In genomic region chr3:30686176-30686575, GRCh38 we compare ENCODE assay signal across 25 cellular contexts.
A peak's percentile ranks its signal among the peaks of the same experiment; 100 is the strongest.
DNase-seq lines count a peak whose midpoint lies in the region; ATAC-seq and TF ChIP-seq lines count a peak whose summit lies in the region.
"Had no signal": no experiment of that assay in that cellular context is flagged by ENCODE, and none has a peak within 500 bp of the region (broad histone marks: within the 10 kb centered on the region; RNA-seq: fewer than 3 reads in every experiment).

No MANE protein-coding gene starts in this region.

- H3K9me3 Mint-ChIP-seq in activated T-cell treated with anti-CD3 and anti-CD28 coated beads, Interleukin-2, amount 50 U/mL, for 72 hours = no peaks in the 10 kb centered on the region
- H3K9me3 Mint-ChIP-seq in activated T-helper 1 cell treated with anti-CD3 and anti-CD28 coated beads, Interleukin-12 subunit alpha, Interleukin-12 subunit beta, Interleukin-2, Interleukin-4 antibody, amounts not matched to agents 30 ng/mL and 10 ng/mL and 1 ng/mL, durations not matched to agents 14 hours and 24 hours and 36 hours = no peaks in the 10 kb centered on the region
- H3K9me3 Mint-ChIP-seq in immature natural killer cell = no peaks in the 10 kb centered on the region
- H3K9me3 Mint-ChIP-seq: nephron progenitor cell had no signal

- no peaks in the 10 kb centered on the region for H3K27me3 ChIP-seq in thoracic aorta (replicated peaks; ENCODE audit: insufficient read depth)
- H3K27me3 ChIP-seq: body of pancreas, hepatocyte, SJSA1 had no signal

- H3K4me1 Mint-ChIP-seq in activated T-cell treated with anti-CD3 and anti-CD28 coated beads, Interleukin-2, amount 50 U/mL, for 72 hours (ENCODE audit: low read depth) = peaks cover 97% of the 10 kb centered on the region
- H3K4me1 Mint-ChIP-seq in activated T-helper 1 cell treated with anti-CD3 and anti-CD28 coated beads, Interleukin-12 subunit alpha, Interleukin-12 subunit beta, Interleukin-2, Interleukin-4 antibody, amounts not matched to agents 30 ng/mL and 10 ng/mL and 1 ng/mL, durations not matched to agents 14 hours and 24 hours and 36 hours (ENCODE audit: low read depth) = peaks cover 99% of the 10 kb centered on the region
- peaks cover 87 to 98% of the 10 kb centered on the region in 2 donors for H3K4me1 Mint-ChIP-seq in immature natural killer cell

- H3K27ac Mint-ChIP-seq in activated T-cell treated with anti-CD3 and anti-CD28 coated beads, Interleukin-2, amount 50 U/mL, for 72 hours = peak overlapping the region; percentile 54
- H3K27ac Mint-ChIP-seq in activated T-helper 1 cell treated with anti-CD3 and anti-CD28 coated beads, Interleukin-12 subunit alpha, Interleukin-12 subunit beta, Interleukin-2, Interleukin-4 antibody, amounts not matched to agents 30 ng/mL and 10 ng/mL and 1 ng/mL, durations not matched to agents 14 hours and 24 hours and 36 hours = peak overlapping the region; percentile 20
- peak overlapping the region in 5 of 6 donors; percentile 9 to 73 (median 53) for H3K27ac Mint-ChIP-seq in immature natural killer cell
- H3K27ac Mint-ChIP-seq: nephron progenitor cell had no signal

- peaks cover 23 to 44% of the 10 kb centered on the region in 2 donors for H3K36me3 Mint-ChIP-seq in activated T-cell treated with anti-CD3 and anti-CD28 coated beads, Interleukin-2, amount 50 U/mL, for 72 hours (ENCODE audit: insufficient read depth in 2 of 2)
- peaks cover 81% of the 10 kb centered on the region for H3K36me3 Mint-ChIP-seq in activated T-helper 1 cell treated with anti-CD3 and anti-CD28 coated beads, Interleukin-12 subunit alpha, Interleukin-12 subunit beta, Interleukin-2, Interleukin-4 antibody, amounts not matched to agents 30 ng/mL and 10 ng/mL and 1 ng/mL, durations not matched to agents 14 hours and 24 hours and 36 hours (ENCODE audit: low read depth)
- peaks cover 0 to 46% (median 20%) of the 10 kb centered on the region in 3 donors for H3K36me3 Mint-ChIP-seq in immature natural killer cell

- no peaks in the 10 kb centered on the region for H3K9me3 ChIP-seq in thoracic aorta
- H3K9me3 ChIP-seq: A549, body of pancreas, prostate gland, SJSA1 had no signal

- no peak overlapping the region for H3K4me3 Mint-ChIP-seq in activated T-cell treated with anti-CD3 and anti-CD28 coated beads, Interleukin-2, amount 50 U/mL, for 72 hours
- H3K4me3 Mint-ChIP-seq in activated T-helper 1 cell treated with anti-CD3 and anti-CD28 coated beads, Interleukin-12 subunit alpha, Interleukin-12 subunit beta, Interleukin-2, Interleukin-4 antibody, amounts not matched to agents 30 ng/mL and 10 ng/mL and 1 ng/mL, durations not matched to agents 14 hours and 24 hours and 36 hours = no peak overlapping the region
- H3K4me3 Mint-ChIP-seq in immature natural killer cell = no peak overlapping the region
- H3K4me3 Mint-ChIP-seq: nephron progenitor cell had no signal

- TF ChIP-seq CTCF in thoracic aorta (IDR thresholded peaks at IDR 0.05) = no peak

- no peak for ATAC-seq in activated T-cell treated with anti-CD3 and anti-CD28 coated beads, Interleukin-2, amount 50 U/mL, for 72 hours (replicated peaks in 1 of 2)
- ATAC-seq in thoracic aorta (ENCODE audit: insufficient number of reproducible peaks, low FRiP score, low read depth) (no peak), HG02884 (IDR thresholded peaks at IDR 0.05; ENCODE audit: unreplicated experiment) (no peak), GM19328 (IDR thresholded peaks at IDR 0.05; ENCODE audit: unreplicated experiment) (no peak)
- ATAC-seq: A549, body of pancreas, HCT116, PC-3 had no signal

- intact Hi-C loops in activated T-helper 1 cell treated with anti-CD3 and anti-CD28 coated beads, Interleukin-12 subunit alpha, Interleukin-12 subunit beta, Interleukin-2, Interleukin-4 antibody, amounts not matched to agents 30 ng/mL and 10 ng/mL and 1 ng/mL, durations not matched to agents 14 hours and 24 hours and 36 hours (cut with micrococcal nuclease) = no loop called here

- DNase-seq in activated T-cell treated with anti-CD3 and anti-CD28 coated beads, Interleukin-2, amount 50 U/mL, for 72 hours = no peak
- DNase-seq in activated T-cell treated with anti-CD3 and anti-CD28 coated beads, Interleukin-2, amount 50 U/mL, for 1 hour = no peak
- no peak for DNase-seq in activated T-helper 1 cell treated with anti-CD3 and anti-CD28 coated beads, Interleukin-12 subunit alpha, Interleukin-12 subunit beta, Interleukin-2, Interleukin-4 antibody, amounts not matched to agents 30 ng/mL and 10 ng/mL and 1 ng/mL, durations not matched to agents 14 hours and 24 hours and 36 hours (ENCODE audit: low spot score)
- DNase-seq in immature natural killer cell (no peak), thoracic aorta (ENCODE audit: low spot score) (no peak), mucosa of gallbladder (ENCODE audit: low spot score) (no peak)
- DNase-seq: activated CD4-positive, alpha-beta T cell treated with anti-CD3 and anti-CD28 coated beads for 48 hours; body of pancreas; C1 segment of cervical spinal cord; foreskin fibroblast; islet precursor cell; NCI-H1694; NCI-H774; nephron progenitor cell; PC-3; T-helper 9 cell had no signal

- H3K4me1 ChIP-seq in thoracic aorta (ENCODE audit: control insufficient read depth in 1 of 2, low read depth in 2 of 2) = peaks cover 66 to 97% of the 10 kb centered on the region in 2 donors

- no peak overlapping the region for H3K4me3 ChIP-seq in thoracic aorta
- H3K4me3 ChIP-seq: A549, body of pancreas, hepatocyte, prostate gland, SJSA1, skin epidermis had no signal

- H3K27ac ChIP-seq in thoracic aorta = peak overlapping the region; percentile 23 to 40
- H3K27ac ChIP-seq: body of pancreas, hepatocyte, HL-60, prostate gland, SJSA1 had no signal

- H3K36me3 ChIP-seq in thoracic aorta = peaks cover 9% of the 10 kb centered on the region
- H3K36me3 ChIP-seq: prostate gland had no signal

- H3K27me3 Mint-ChIP-seq in activated T-cell treated with anti-CD3 and anti-CD28 coated beads, Interleukin-2, amount 50 U/mL, for 72 hours (ENCODE audit: low read depth) = no peaks in the 10 kb centered on the region
- no peaks in the 10 kb centered on the region for H3K27me3 Mint-ChIP-seq in activated T-helper 1 cell treated with anti-CD3 and anti-CD28 coated beads, Interleukin-12 subunit alpha, Interleukin-12 subunit beta, Interleukin-2, Interleukin-4 antibody, amounts not matched to agents 30 ng/mL and 10 ng/mL and 1 ng/mL, durations not matched to agents 14 hours and 24 hours and 36 hours (ENCODE audit: insufficient read depth)
- H3K27me3 Mint-ChIP-seq in immature natural killer cell (ENCODE audit: low read depth in 3 of 3) = peaks cover 0 to 1% (median 0%) of the 10 kb centered on the region in 3 donors
